Comparison of ENCODE assay signal across 1 cellular context in genomic region chr5:27311544-27311943, GRCh38.
TF ChIP-seq lines count a peak whose summit lies in the region.

No MANE protein-coding gene starts in this region.

TF ChIP-seq in GM23338, 12 proteins besides CTCF, POLR2A, EP300 and RAD21:
- TF ChIP-seq REST (IDR thresholded peaks at IDR 0.05; ENCODE audit: unreplicated experiment): no peak
